32 cellular contexts compared by ENCODE assay signal in the genomic region with DNA sequence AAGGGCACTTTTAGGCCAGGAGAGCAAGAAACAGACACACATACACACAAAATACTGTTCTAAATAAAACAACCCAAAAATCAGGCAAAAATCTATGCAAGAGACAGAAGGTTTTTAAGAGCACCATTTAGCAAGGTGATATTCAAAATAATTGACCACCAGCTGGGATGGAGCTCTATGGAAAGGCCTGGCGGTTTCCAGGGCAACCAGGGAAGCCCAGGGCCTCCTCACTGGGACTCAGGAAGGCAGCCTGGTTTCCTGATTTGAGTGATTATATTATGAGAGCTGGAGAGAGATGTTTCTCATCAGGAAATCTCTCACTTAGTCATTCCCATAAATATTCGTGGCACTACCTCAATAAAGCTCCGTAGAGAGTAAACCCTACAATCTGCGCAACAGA.
"Had no signal": no experiment of that assay in that cellular context is flagged by ENCODE, and none has a peak within 500 bp of the region (broad histone marks: within the 10 kb centered on the region; RNA-seq: fewer than 3 reads in every experiment).

No MANE protein-coding gene starts in this region.

- ATAC-seq: body of pancreas; effector memory CD8-positive, alpha-beta T cell; heart right ventricle; left lung; lower lobe of right lung; sciatic nerve; stimulated activated naive CD8-positive, alpha-beta T cell treated with anti-CD3 and anti-CD28 coated beads, Interleukin-15, Interleukin-2, amounts not matched to agents 100 U/mL and 50 U/mL, for 24 hours; T-helper 17 cell had no signal

- H3K27me3 ChIP-seq: adrenal gland, body of pancreas, heart right ventricle, left lung, ovary, testis, transverse colon had no signal

- H3K36me3 ChIP-seq: adrenal gland, heart right ventricle, left lung, lower lobe of right lung, ovary, prostate gland, transverse colon had no signal

- H3K27ac ChIP-seq: adrenal gland, body of pancreas, heart right ventricle, left lung, lower lobe of right lung, ovary, prostate gland, skin epidermis, testis, transverse colon, WERI-Rb-1 had no signal

- H3K27me3 Mint-ChIP-seq: activated CD4-positive, alpha-beta memory T cell treated with anti-CD3 and anti-CD28 coated beads for 36 hours; activated CD4-positive, alpha-beta T cell treated with anti-CD3 and anti-CD28 coated beads, Interleukin-2, amount 10 ng/mL, durations not matched to agents 24 days and 14 days; activated naive CD8-positive, alpha-beta T cell treated with anti-CD3 and anti-CD28 coated beads for 36 hours; effector memory CD8-positive, alpha-beta T cell; T-helper 17 cell had no signal

- H3K36me3 Mint-ChIP-seq: activated CD4-positive, alpha-beta memory T cell treated with anti-CD3 and anti-CD28 coated beads for 36 hours; activated naive CD8-positive, alpha-beta T cell treated with anti-CD3 and anti-CD28 coated beads for 36 hours had no signal

- H3K4me3 ChIP-seq: adrenal gland, body of pancreas, heart right ventricle, left lung, lower lobe of right lung, ovary, prostate gland, skin epidermis, testis, transverse colon had no signal

- H3K27ac Mint-ChIP-seq: activated CD4-positive, alpha-beta memory T cell treated with anti-CD3 and anti-CD28 coated beads for 36 hours; activated CD4-positive, alpha-beta T cell treated with anti-CD3 and anti-CD28 coated beads, Interleukin-2, amount 10 ng/mL, durations not matched to agents 24 days and 14 days; activated naive CD4-positive, alpha-beta T cell treated with anti-CD3 and anti-CD28 coated beads for 36 hours; activated naive CD8-positive, alpha-beta T cell treated with anti-CD3 and anti-CD28 coated beads for 36 hours; activated T-helper 1 cell treated with anti-CD3 and anti-CD28 coated beads, Interleukin-12 subunit alpha, Interleukin-12 subunit beta, Interleukin-2, Interleukin-4 antibody, amounts not matched to agents 30 ng/mL and 10 ng/mL and 1 ng/mL, durations not matched to agents 14 hours and 24 hours and 36 hours; effector memory CD8-positive, alpha-beta T cell; nephron; T-helper 17 cell had no signal

- H3K9me3 ChIP-seq: adrenal gland, body of pancreas, lower lobe of right lung, prostate gland, testis, transverse colon had no signal

- H3K4me1 Mint-ChIP-seq: activated CD4-positive, alpha-beta T cell treated with anti-CD3 and anti-CD28 coated beads, Interleukin-2, amount 10 ng/mL, durations not matched to agents 24 days and 14 days; activated naive CD8-positive, alpha-beta T cell treated with anti-CD3 and anti-CD28 coated beads for 36 hours; nephron; T-helper 17 cell had no signal

- DNase-seq: activated CD4-positive, alpha-beta memory T cell treated with anti-CD3 and anti-CD28 coated beads for 36 hours; activated CD4-positive, alpha-beta T cell treated with anti-CD3 and anti-CD28 coated beads, Interleukin-2, amount 10 ng/mL, durations not matched to agents 24 days and 14 days; activated CD4-positive, CD25-positive, alpha-beta regulatory T cell treated with anti-CD3 and anti-CD28 coated beads, Interleukin-2, amount 50 U/mL, for 72 hours; activated CD8-positive, alpha-beta memory T cell treated with anti-CD3 and anti-CD28 coated beads, Interleukin-2, amount 50 U/mL, for 4 hours; activated effector memory CD4-positive, alpha-beta T cell treated with anti-CD3 and anti-CD28 coated beads, Interleukin-2, amount 50 U/mL, for 16 hours; activated naive CD4-positive, alpha-beta T cell treated with anti-CD3 and anti-CD28 coated beads for 36 hours; activated naive CD8-positive, alpha-beta T cell treated with anti-CD3 and anti-CD28 coated beads for 36 hours; activated T-cell treated with anti-CD3 and anti-CD28 coated beads, Interleukin-2, amount 50 U/mL, for 1 hour; adrenal gland; aorta; body of pancreas; effector memory CD8-positive, alpha-beta T cell; foreskin fibroblast; heart right ventricle; left lung; lower lobe of right lung; mesenchymal stem cell; ovary; retina; stimulated activated CD4-positive, alpha-beta T cell treated with anti-CD3 and anti-CD28 coated beads, Interleukin-12 subunit alpha, Interleukin-12 subunit beta, amount 100 ng/mL, for 4 hours; stimulated activated CD4-positive, alpha-beta T cell treated with anti-CD3 and anti-CD28 coated beads, Interleukin-4, amount 100 ng/mL, for 1 hour; stimulated activated naive CD8-positive, alpha-beta T cell treated with anti-CD3 and anti-CD28 coated beads, Interleukin-15, Interleukin-2, amounts not matched to agents 100 U/mL and 50 U/mL, for 24 hours; T-helper 17 cell; T1000; testis; transverse colon; WERI-Rb-1 had no signal

- H3K4me1 ChIP-seq: adrenal gland, body of pancreas, heart right ventricle, left lung, lower lobe of right lung, prostate gland, testis, transverse colon had no signal

- H3K4me3 Mint-ChIP-seq: activated CD4-positive, alpha-beta memory T cell treated with anti-CD3 and anti-CD28 coated beads for 36 hours; activated CD4-positive, alpha-beta T cell treated with anti-CD3 and anti-CD28 coated beads, Interleukin-2, amount 10 ng/mL, durations not matched to agents 24 days and 14 days; activated naive CD4-positive, alpha-beta T cell treated with anti-CD3 and anti-CD28 coated beads for 36 hours; activated naive CD8-positive, alpha-beta T cell treated with anti-CD3 and anti-CD28 coated beads for 36 hours; activated T-helper 1 cell treated with anti-CD3 and anti-CD28 coated beads, Interleukin-12 subunit alpha, Interleukin-12 subunit beta, Interleukin-2, Interleukin-4 antibody, amounts not matched to agents 30 ng/mL and 10 ng/mL and 1 ng/mL, durations not matched to agents 14 hours and 24 hours and 36 hours; effector memory CD8-positive, alpha-beta T cell; nephron; T-helper 17 cell had no signal
